25 cellular contexts compared by ENCODE assay signal in genomic region chr5:61379677-61380076, GRCh38. TPM values are rescaled to one million over a fixed set of nuclear protein-coding genes. Genes with fewer than 3 reads are reported as not detected.
DNase-seq lines count a peak whose midpoint lies in the region; ATAC-seq, FAIRE-seq and TF ChIP-seq lines count a peak whose summit lies in the region.
"Had no signal": no experiment of that assay in that cellular context is flagged by ENCODE, and none has a peak within 500 bp of the region (broad histone marks: within the 10 kb centered on the region; RNA-seq: fewer than 3 reads in every experiment).

No MANE protein-coding gene starts in this region.

- H3K4me3 ChIP-seq in GM23338 = peak overlapping the region; percentile 6; the same call in 1 of the 2 replicates
- H3K4me3 ChIP-seq in HUES48 (ENCODE audit: low read depth, low read length) = no peak overlapping the region
- peak overlapping the region in 1 of 4 experiments; percentile 18; a peak in 1 of 8 replicates for H3K4me3 ChIP-seq in H1 (ENCODE audit: extremely low read depth in 1 of 4, insufficient read depth in 2 of 4, low read depth in 3 of 4, low read length in 4 of 4)
- no peak overlapping the region for H3K4me3 ChIP-seq in body of pancreas
- H3K4me3 ChIP-seq: BLaER1 treated with 17β-estradiol and CSF1 and Interleukin-3, amounts not matched to agents 10 nM and 100 nM; GM23248; MG63; PC-9; SJCRH30 had no signal

- no peak overlapping the region for H2BK12ac ChIP-seq in H1 (ENCODE audit: low read depth, low read length)

- CTCF ChIA-PET in H1 (lab: Charles Lee; ENCODE audit: partially characterized antibody) = interaction anchor here (1.0 to 1.2 kb wide), 2 partner anchors 13 to 83 kb away, joined by 3 to 4 read pairs; no protein-coding TSS in a partner anchor

- H3K9ac ChIP-seq in HUES48 (ENCODE audit: low read depth, low read length) = no peak overlapping the region
- H3K9ac ChIP-seq in H1 (replicated peaks in 1 of 4; ENCODE audit: extremely low read depth in 1 of 4, low read depth in 3 of 4, low read length in 3 of 4) = no peak overlapping the region
- H3K9ac ChIP-seq: BLaER1 treated with 17β-estradiol and CSF1 and Interleukin-3, amounts not matched to agents 10 nM and 100 nM; GM23248 had no signal

- peaks cover 18% of the 10 kb centered on the region for H3K4me1 ChIP-seq in GM23338 (ENCODE audit: insufficient read depth)
- peaks cover 14% of the 10 kb centered on the region; the same call in 1 of the 2 replicates for H3K4me1 ChIP-seq in HUES48 (ENCODE audit: control insufficient read depth, insufficient read depth, low read length)
- H3K4me1 ChIP-seq in H1 (replicated peaks in 1 of 4; ENCODE audit: control insufficient read depth in 3 of 4, insufficient read depth in 4 of 4, low read length in 3 of 4) = peaks cover 0 to 6% (median 2%) of the 10 kb centered on the region in 4 experiments; a peak in 2 of 7 replicates
- no peaks in the 10 kb centered on the region for H3K4me1 ChIP-seq in body of pancreas
- H3K4me1 ChIP-seq: BLaER1 treated with 17β-estradiol and CSF1 and Interleukin-3, amounts not matched to agents 10 nM and 100 nM; SJCRH30 had no signal

- H3K36me3 ChIP-seq in GM23338 (ENCODE audit: insufficient read depth) = no peaks in the 10 kb centered on the region
- H3K36me3 ChIP-seq in HUES48 (ENCODE audit: control insufficient read depth, insufficient read depth, low read length) = no peaks in the 10 kb centered on the region
- no peaks in the 10 kb centered on the region for H3K36me3 ChIP-seq in H1 (ENCODE audit: control insufficient read depth in 2 of 4, insufficient read depth in 4 of 4, low read length in 3 of 4)
- H3K36me3 ChIP-seq in body of pancreas (replicated peaks in 1 of 2; ENCODE audit: insufficient read depth in 1 of 2, low read depth in 2 of 2) = no peaks in the 10 kb centered on the region
- H3K36me3 ChIP-seq: MG63 had no signal

- no peak for TF ChIP-seq CTCF in GM23338 (conservative IDR thresholded peaks at IDR 0.05; ENCODE audit: low read depth in 2 of 2)
- TF ChIP-seq CTCF in H1 (IDR thresholded peaks at IDR 0.05; ENCODE audit: control extremely low read depth in 1 of 3, insufficient read depth in 1 of 3, low read depth in 1 of 3, low read length in 3 of 3) = no peak
- TF ChIP-seq CTCF in nephron progenitor cell (IDR thresholded peaks at IDR 0.05) = no peak
- TF ChIP-seq CTCF in body of pancreas (IDR thresholded peaks at IDR 0.05) = no peak

- H3K27me3 ChIP-seq in GM23338 (ENCODE audit: insufficient read depth) (no peaks in the 10 kb centered on the region), HUES48 (ENCODE audit: control insufficient read depth, insufficient read depth, low read length) (no peaks in the 10 kb centered on the region), H1 (replicated peaks in 1 of 4; ENCODE audit: control insufficient read depth in 3 of 4, extremely low read depth in 1 of 4, insufficient read depth in 3 of 4, low read length in 3 of 4) (no peaks in the 10 kb centered on the region), body of pancreas (no peaks in the 10 kb centered on the region)
- H3K27me3 ChIP-seq: BLaER1 treated with 17β-estradiol and CSF1 and Interleukin-3, amounts not matched to agents 10 nM and 100 nM; MG63; SJCRH30 had no signal

- H3K36me3 Mint-ChIP-seq in GM23338 (ENCODE audit: low read depth) (no peaks in the 10 kb centered on the region; the same call in 2 of the 3 replicates), nephron progenitor cell (ENCODE audit: low read depth) (peaks cover 51% of the 10 kb centered on the region)

- TF ChIP-seq POLR2A in H1 (IDR thresholded peaks at IDR 0.05; ENCODE audit: control extremely low read depth in 1 of 2, low read depth in 2 of 2, low read length in 2 of 2) = no peak
- no peak for TF ChIP-seq POLR2A in body of pancreas (IDR thresholded peaks at IDR 0.05)

- H3K4ac ChIP-seq in H1 (replicated peaks; ENCODE audit: insufficient read length, low read depth, low read length) = no peak overlapping the region

- H3K79me2 ChIP-seq in GM23338 (replicated peaks; ENCODE audit: insufficient read depth) (peaks cover 26% of the 10 kb centered on the region), H1 (ENCODE audit: control insufficient read depth in 1 of 2, insufficient read depth in 2 of 2, low read length in 2 of 2) (peaks cover 0 to 26% of the 10 kb centered on the region in 2 experiments; a peak in 2 of 4 replicates)

- H3K14ac ChIP-seq in H1 (ENCODE audit: insufficient read length) = no peak overlapping the region

- TF ChIP-seq RAD21 in H1 (IDR thresholded peaks at IDR 0.05 in 1 of 2, conservative IDR thresholded peaks at IDR 0.05 in 1 of 2; ENCODE audit: low read depth in 2 of 2, low read length in 2 of 2) = no peak

- H3K4me2 ChIP-seq in GM23338 (peak overlapping the region; percentile 55), H1 (ENCODE audit: insufficient read depth in 1 of 2, low read depth in 2 of 2, low read length in 2 of 2) (peak overlapping the region; percentile 4 to 58; a peak in 2 of 4 replicates)
- H3K4me2 ChIP-seq: BLaER1 treated with 17β-estradiol and CSF1 and Interleukin-3, amounts not matched to agents 10 nM and 100 nM; PC-9 had no signal

- H3K27ac Mint-ChIP-seq in GM23338 (peak overlapping the region; percentile 65), nephron progenitor cell (peak overlapping the region; percentile 91)
- H3K27ac Mint-ChIP-seq: CD4-positive, alpha-beta T cell; T-cell had no signal

- H3K27me3 Mint-ChIP-seq in GM23338 (ENCODE audit: insufficient read depth, low read depth, poor library complexity) (peaks cover 3% of the 10 kb centered on the region), nephron progenitor cell (ENCODE audit: low read depth, poor library complexity) (peaks cover 3% of the 10 kb centered on the region)
- H3K27me3 Mint-ChIP-seq: CD4-positive, alpha-beta T cell; T-cell had no signal

- H3K4me3 Mint-ChIP-seq in GM23338 (peak overlapping the region; percentile 37), nephron progenitor cell (no peak overlapping the region)
- H3K4me3 Mint-ChIP-seq: CD4-positive, alpha-beta T cell; T-cell had no signal

- H2AFZ ChIP-seq in GM23338 (no peak overlapping the region), H1 (ENCODE audit: low read length) (no peak overlapping the region)
- H2AFZ ChIP-seq: GM23248, PC-9 had no signal

- no peak overlapping the region for H2BK20ac ChIP-seq in H1 (ENCODE audit: low read length)

- ATAC-seq in GM23338 = peak; percentile 66
- ATAC-seq in GM21825 (IDR thresholded peaks at IDR 0.05; ENCODE audit: unreplicated experiment) = no peak
- no peak for ATAC-seq in HG02798 (IDR thresholded peaks at IDR 0.05; ENCODE audit: poor library complexity, unreplicated experiment)
- ATAC-seq in body of pancreas = no peak
- ATAC-seq: Right ventricle myocardium inferior, T-cell had no signal

- H2BK120ac ChIP-seq in H1 (replicated peaks; ENCODE audit: low read depth, low read length) = no peak overlapping the region

- H4K8ac ChIP-seq in H1 (ENCODE audit: extremely low read depth, insufficient read depth, low read length) = no peak overlapping the region

- no peaks in the 10 kb centered on the region for H3K23me2 ChIP-seq in H1 (ENCODE audit: low read depth, low read length)

- H2AK5ac ChIP-seq in H1 (ENCODE audit: low read depth, low read length) = no peak overlapping the region

- H3K23ac ChIP-seq in H1 (ENCODE audit: insufficient read length) = no peak overlapping the region

- H4K91ac ChIP-seq in H1 (replicated peaks; ENCODE audit: insufficient read length, low read length) = no peak overlapping the region

- H2BK5ac ChIP-seq in H1 (ENCODE audit: low read depth, low read length) = no peak overlapping the region

- H3K9me3 ChIP-seq in HUES48 (ENCODE audit: control insufficient read depth, insufficient read depth, low read length) = no peaks in the 10 kb centered on the region
- no peaks in the 10 kb centered on the region for H3K9me3 ChIP-seq in H1 (ENCODE audit: insufficient read depth in 2 of 2, low read depth in 1 of 2, low read length in 1 of 2)
- no peaks in the 10 kb centered on the region for H3K9me3 ChIP-seq in body of pancreas
- H3K9me3 ChIP-seq: MG63 had no signal

- H3K27ac ChIP-seq in GM23338 (ENCODE audit: low read depth) = no peak overlapping the region; the same call in 1 of the 2 replicates
- H3K27ac ChIP-seq in HUES48 (ENCODE audit: low read depth, low read length) = peak overlapping the region; percentile 64
- no peak overlapping the region for H3K27ac ChIP-seq in H1 (ENCODE audit: low read depth, low read length)
- H3K27ac ChIP-seq in body of pancreas = no peak overlapping the region
- H3K27ac ChIP-seq: BLaER1 treated with 17β-estradiol and CSF1 and Interleukin-3, amounts not matched to agents 10 nM and 100 nM; GM23248; PC-9; SJCRH30 had no signal

- FAIRE-seq in H1 (lab: Jason Lieb, UNC) = no peak
- FAIRE-seq: A204.1, D721Med had no signal

- TF ChIP-seq EP300 in H1 (IDR thresholded peaks at IDR 0.05; ENCODE audit: borderline replicate concordance in 1 of 2, low read depth in 2 of 2, low read length in 2 of 2) = no peak

- no peak overlapping the region for H3K18ac ChIP-seq in H1 (ENCODE audit: extremely low read depth, low read length)

- H3K9me3 Mint-ChIP-seq in GM23338 = no peaks in the 10 kb centered on the region
- H3K9me3 Mint-ChIP-seq in nephron progenitor cell = peaks cover 13% of the 10 kb centered on the region
- H3K9me3 Mint-ChIP-seq: CD4-positive, alpha-beta T cell had no signal

- DNase-seq in GM23338 (ENCODE audit: low spot score) (peak; percentile 32), H1 (ENCODE audit: low read depth in 1 of 2, low spot score in 2 of 2) (no peak), nephron progenitor cell (no peak), body of pancreas (no peak), nucleus accumbens (lab: John Stamatoyannopoulos, UW) (no peak)
- DNase-seq: AML-193; CD4-positive, alpha-beta T cell; GM23248; KBM-7; MG63; NCI-H1694 treated with DMSO at 0.1 percent for 48 hours; NCI-H2081; NCI-H226; NCI-H524; NCI-H748 treated with DMSO at 0.1 percent for 48 hours; PC-9; SJCRH30; T-cell had no signal

- H3F3A ChIP-seq in GM23338 (replicated peaks; ENCODE audit: low read depth) = no peaks in the 10 kb centered on the region

- H3K4me1 Mint-ChIP-seq in GM23338 (peaks cover 22% of the 10 kb centered on the region), nephron progenitor cell (no peaks in the 10 kb centered on the region)

- WGBS in H1 (ENCODE audit: extremely low coverage in 1 of 2, insufficient coverage in 1 of 2, insufficient read length in 1 of 2, insufficient replicate concordance in 2 of 2, low coverage in 1 of 2, low lambda C conversion rate in 2 of 2, missing lambda C conversion rate in 1 of 2), 2 experiments = 25% methylated on average over 2 of the region's 2 CpGs; no CpG with 5 or more reads in 1 of the 2 experiments
- 92 to 94% methylated on average over 2 of the region's 2 CpGs for WGBS in body of pancreas, 2 donors

- 0 out of 2 replicates have a peak, but pooled peaks cover 3% of the 10 kb centered on the region for H3K9me2 ChIP-seq in GM23338 (ENCODE audit: insufficient read depth)

- H4K5ac ChIP-seq in H1 (ENCODE audit: insufficient read length, low read depth, low read length) = no peak overlapping the region

- no peak overlapping the region for H2BK15ac ChIP-seq in H1 (ENCODE audit: low read length)

- no peaks in the 10 kb centered on the region for H3K79me1 ChIP-seq in H1 (ENCODE audit: low read depth, low read length)

- intact Hi-C loops in body of pancreas (cut with DNase I) = no loop called here

- POLR2A ChIA-PET in H1 (lab: Charles Lee; ENCODE audit: partially characterized antibody) = interaction anchor here (0.6 kb wide), 1 partner anchor 14 kb away, joined by 4 read pairs; no protein-coding TSS in a partner anchor

- H4K20me1 ChIP-seq in GM23338 (replicated peaks; ENCODE audit: insufficient read depth) (no peaks in the 10 kb centered on the region), H1 (replicated peaks in 1 of 2; ENCODE audit: control insufficient read depth in 1 of 2, insufficient read depth in 2 of 2, low read length in 2 of 2) (no peaks in the 10 kb centered on the region)

- no peak overlapping the region for H3K56ac ChIP-seq in H1 (replicated peaks; ENCODE audit: insufficient read length, low read depth, low read length)

RNA-seq across cellular contexts. Expression of gene ZSWIM6, which starts 47.6 kb away (rescaled TPM):
- total RNA-seq in GM23338 (2014; rRNA removed; shearing (Covaris generic)) = 6.0 and 6.6 TPM in 2 replicates
- polyA plus RNA-seq in GM23338 (2016; fragmentation: Nextera tagmentation; extraction: Ambion mirVana) (3.8 and 3.9 TPM in 2 replicates), H1 (2011; rRNA removed) (6.7 and 7.9 TPM in 2 replicates)
- 11.4 and 12.4 TPM in 2 replicates for total RNA-seq in H1 (2021; fragmentation: NEBNext Ultra II Directional; extraction: Animal tissue kit (Norgen Biotek cat#: 25700))
- polyA plus RNA-seq in H1 (2011; cell fraction: cytosol; rRNA removed) = 6.9 TPM
- polyA plus RNA-seq in H1 (2011; cell fraction: nucleus; rRNA removed) = 13.6 TPM
- polyA plus RNA-seq in H1 (2012, experiment 1 of 2) = 6.3 to 8.9 TPM (median 7.9 TPM) in 4 replicates
- polyA plus RNA-seq in H1 (2012, experiment 2 of 2) = 0.88 TPM
- polyA plus RNA-seq in H1 (2013, experiment 1 of 2) = 7.7 TPM
- polyA plus RNA-seq in H1 (2013, experiment 2 of 2) = 7.1 TPM
- polyA minus RNA-seq in H1 (2011; rRNA and poly(A)+ RNA removed) = 28.0 and 30.8 TPM in 2 replicates
- 11.1 TPM for polyA minus RNA-seq in H1 (2011; cell fraction: cytosol; rRNA and poly(A)+ RNA removed)
- 17.0 TPM for polyA minus RNA-seq in H1 (2011; cell fraction: nucleus; rRNA and poly(A)+ RNA removed)
- total RNA-seq in body of pancreas = 1 to 10 TPM; 5.9 to 8.8 TPM
